8 cellular contexts compared by ENCODE assay signal in the genomic region with DNA sequence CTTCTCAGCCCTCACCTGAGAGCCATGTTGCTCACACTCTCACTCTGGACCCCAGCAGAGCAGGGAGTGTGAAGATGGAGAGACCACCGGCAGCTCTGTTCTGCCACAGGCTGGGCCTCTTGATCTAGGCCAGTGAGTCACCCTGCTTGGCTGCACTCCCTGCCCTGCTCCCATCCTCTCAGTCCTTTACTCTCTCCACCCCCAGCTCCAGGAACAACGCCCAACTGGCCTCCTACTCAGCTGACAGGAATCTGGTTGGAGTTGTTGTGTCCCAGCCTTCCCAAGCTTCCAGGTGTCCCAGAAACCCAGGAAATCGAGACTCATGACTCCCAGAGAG. TPM values are rescaled to one million over a fixed set of nuclear protein-coding genes. Genes with fewer than 3 reads are reported as not detected.
DNase-seq lines count a peak whose midpoint lies in the region; ATAC-seq, FAIRE-seq and TF ChIP-seq lines count a peak whose summit lies in the region.

TSS of gene PSORS1C1 (plus strand) at position 261 of the 337 bp plus-strand sequence. CDS start 14,833 bp downstream, outside the sequence.

- CTCF ChIA-PET in T-cell (lab: Charles Lee), result interaction anchor here (0.7 to 1.7 kb wide), 2 partner anchors 27 to 911 kb away, joined by 5 to 6 read pairs; no protein-coding TSS in a partner anchor

- H3K4me3 Mint-ChIP-seq in T-cell, result no peak within 1 kb of the TSS

- H3K27me3 Mint-ChIP-seq in T-cell, result peaks cover 7 to 33% of the 10 kb centered on the region in 2 donors

- POLR2A ChIA-PET in T-cell (lab: Charles Lee), result no interaction called here

- intact Hi-C loops in Right ventricle myocardium inferior (cut with DNase I) (no loop called here), posterior vena cava (cut with DNase I) (no loop called here)

- DNase-seq in COLO829 (ENCODE audit: low spot score) (peak; percentile 87), T-cell (no peak), Right ventricle myocardium inferior (ENCODE audit: missing footprints) (peak; percentile 92), posterior vena cava (ENCODE audit: low spot score) (peak; percentile 95), GM12891 (ENCODE audit: insufficient read length, low spot score) (no peak), GM19238 (ENCODE audit: insufficient read length, low spot score) (no peak)

- no peaks in the 10 kb centered on the region for H3K9me3 Mint-ChIP-seq in T-cell

- no peaks in the 10 kb centered on the region for H3K36me3 Mint-ChIP-seq in T-cell

- no peak for TF ChIP-seq POLR2A in GM12891 (IDR thresholded peaks at IDR 0.05; ENCODE audit: low read depth, low read length)

- ATAC-seq in T-cell (replicated peaks in 1 of 4), result no peak
- ATAC-seq in Right ventricle myocardium inferior, result peak; percentile 96
- no peak for ATAC-seq in HG03095 (IDR thresholded peaks at IDR 0.05; ENCODE audit: unreplicated experiment)
- ATAC-seq in GM19455 (IDR thresholded peaks at IDR 0.05; ENCODE audit: unreplicated experiment), result no peak

- H3K4me1 Mint-ChIP-seq in T-cell, result peaks cover 4 to 14% (median 5%) of the 10 kb centered on the region in 3 donors

- FAIRE-seq in GM12891 (lab: Jason Lieb, UNC), result no peak

- peak within 1 kb of the TSS; percentile 33 to 55 for H3K27ac Mint-ChIP-seq in T-cell

TF ChIP-seq in GM12891, 5 proteins besides CTCF, POLR2A, EP300 and RAD21:
- TF ChIP-seq PAX5 (IDR thresholded peaks at IDR 0.05; ENCODE audit: insufficient read depth, low read length, severe bottlenecking), result no peak
- no peak for TF ChIP-seq TAF1 (IDR thresholded peaks at IDR 0.05; ENCODE audit: low read depth, low read length)
- TF ChIP-seq SPI1 (IDR thresholded peaks at IDR 0.05; ENCODE audit: low read depth, low read length), result no peak
- TF ChIP-seq POLR2AphosphoS5 (IDR thresholded peaks at IDR 0.05; ENCODE audit: low read depth, low read length), result no peak
- TF ChIP-seq POU2F2 (IDR thresholded peaks at IDR 0.05; ENCODE audit: low read depth, low read length), result no peak

RNA-seq across cellular contexts. Expression of gene PSORS1C1, which starts in this region (rescaled TPM):
- total RNA-seq in T-cell, result not detected
- 1.9 TPM for total RNA-seq in Right ventricle myocardium inferior
- total RNA-seq in posterior vena cava, result 1 to 10 TPM; 1.9 to 2.1 TPM
- not detected for polyA plus RNA-seq in GM12891 (2012; ENCODE audit: low read depth, missing spikeins)

Comparison
In these comparisons a context has a peak if more than half of its experiments do, and no peak if none do; other contexts are left out.
1. DNase-seq: peak in COLO829 (single experiment), Right ventricle myocardium inferior (single experiment) and posterior vena cava (single experiment); none in T-cell (0 of 34), GM12891 (single experiment) and GM19238 (single experiment).